ENCODE assay signal across 1 cellular context in the genomic region with DNA sequence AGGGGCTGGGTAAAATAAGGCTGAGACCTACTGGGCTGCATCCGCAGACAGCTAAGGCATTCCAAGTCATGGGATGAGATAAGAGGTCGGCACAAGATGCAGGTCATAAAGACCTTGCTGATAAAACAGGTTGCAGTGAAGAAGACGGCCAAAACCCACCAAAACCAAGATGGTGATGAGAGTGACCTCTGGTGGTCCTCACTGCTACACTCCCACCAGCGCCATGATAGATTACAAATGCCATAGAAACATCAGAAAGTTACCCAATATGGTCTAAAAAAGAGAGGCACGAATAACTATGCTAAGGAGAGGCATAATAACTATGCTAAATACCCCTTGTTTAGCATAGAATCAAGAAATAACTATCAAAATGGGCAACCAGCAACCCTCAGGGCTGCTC.
TF ChIP-seq lines count a peak whose summit lies in the region.

No MANE protein-coding gene starts in this region.

TF ChIP-seq in SK-N-SH treated with all-trans-retinoic acid at 6 μM for 48 hours, 23 proteins besides CTCF, POLR2A, EP300 and RAD21 (continued from another document):
- TF ChIP-seq, protein P1, sequence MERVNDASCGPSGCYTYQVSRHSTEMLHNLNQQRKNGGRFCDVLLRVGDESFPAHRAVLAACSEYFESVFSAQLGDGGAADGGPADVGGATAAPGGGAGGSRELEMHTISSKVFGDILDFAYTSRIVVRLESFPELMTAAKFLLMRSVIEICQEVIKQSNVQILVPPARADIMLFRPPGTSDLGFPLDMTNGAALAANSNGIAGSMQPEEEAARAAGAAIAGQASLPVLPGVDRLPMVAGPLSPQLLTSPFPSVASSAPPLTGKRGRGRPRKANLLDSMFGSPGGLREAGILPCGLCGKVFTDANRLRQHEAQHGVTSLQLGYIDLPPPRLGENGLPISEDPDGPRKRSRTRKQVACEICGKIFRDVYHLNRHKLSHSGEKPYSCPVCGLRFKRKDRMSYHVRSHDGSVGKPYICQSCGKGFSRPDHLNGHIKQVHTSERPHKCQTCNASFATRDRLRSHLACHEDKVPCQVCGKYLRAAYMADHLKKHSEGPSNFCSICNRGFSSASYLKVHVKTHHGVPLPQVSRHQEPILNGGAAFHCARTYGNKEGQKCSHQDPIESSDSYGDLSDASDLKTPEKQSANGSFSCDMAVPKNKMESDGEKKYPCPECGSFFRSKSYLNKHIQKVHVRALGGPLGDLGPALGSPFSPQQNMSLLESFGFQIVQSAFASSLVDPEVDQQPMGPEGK (CRISPR knock-in tag; IDR thresholded peaks at IDR 0.05; ENCODE audit: borderline replicate concordance) = no peak
- TF ChIP-seq BACH2 (CRISPR knock-in tag; IDR thresholded peaks at IDR 0.05; ENCODE audit: borderline replicate concordance) (no peak), ZC3H10 (CRISPR knock-in tag; IDR thresholded peaks at IDR 0.05) (no peak), TOX (CRISPR knock-in tag; IDR thresholded peaks at IDR 0.05; ENCODE audit: borderline replicate concordance) (no peak), TSHZ2 (CRISPR knock-in tag; IDR thresholded peaks at IDR 0.05) (no peak), PPARA (CRISPR knock-in tag; IDR thresholded peaks at IDR 0.05; ENCODE audit: borderline replicate concordance) (no peak), ESRRG (CRISPR knock-in tag; IDR thresholded peaks at IDR 0.05) (no peak), ZFP30 (CRISPR knock-in tag; IDR thresholded peaks at IDR 0.05) (no peak), CSDC2 (CRISPR knock-in tag; IDR thresholded peaks at IDR 0.05) (no peak)
- TF ChIP-seq, protein P2, sequence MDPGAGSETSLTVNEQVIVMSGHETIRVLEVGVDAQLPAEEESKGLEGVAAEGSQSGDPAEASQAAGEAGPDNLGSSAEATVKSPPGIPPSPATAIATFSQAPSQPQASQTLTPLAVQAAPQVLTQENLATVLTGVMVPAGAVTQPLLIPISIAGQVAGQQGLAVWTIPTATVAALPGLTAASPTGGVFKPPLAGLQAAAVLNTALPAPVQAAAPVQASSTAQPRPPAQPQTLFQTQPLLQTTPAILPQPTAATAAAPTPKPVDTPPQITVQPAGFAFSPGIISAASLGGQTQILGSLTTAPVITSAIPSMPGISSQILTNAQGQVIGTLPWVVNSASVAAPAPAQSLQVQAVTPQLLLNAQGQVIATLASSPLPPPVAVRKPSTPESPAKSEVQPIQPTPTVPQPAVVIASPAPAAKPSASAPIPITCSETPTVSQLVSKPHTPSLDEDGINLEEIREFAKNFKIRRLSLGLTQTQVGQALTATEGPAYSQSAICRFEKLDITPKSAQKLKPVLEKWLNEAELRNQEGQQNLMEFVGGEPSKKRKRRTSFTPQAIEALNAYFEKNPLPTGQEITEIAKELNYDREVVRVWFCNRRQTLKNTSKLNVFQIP (CRISPR knock-in tag; IDR thresholded peaks at IDR 0.05; ENCODE audit: borderline replicate concordance, low read depth) = no peak
